10 cellular contexts compared by ENCODE assay signal in genomic region chr2:17104454-17104853, GRCh38.
DNase-seq lines count a peak whose midpoint lies in the region; ATAC-seq, FAIRE-seq and TF ChIP-seq lines count a peak whose summit lies in the region.
"Had no signal": no experiment of that assay in that cellular context is flagged by ENCODE, and none has a peak within 500 bp of the region (broad histone marks: within the 10 kb centered on the region; RNA-seq: fewer than 3 reads in every experiment).

No MANE protein-coding gene starts in this region.

- ATAC-seq in GM18868 (IDR thresholded peaks at IDR 0.05; ENCODE audit: unreplicated experiment) = peak; percentile 74
- peak; percentile 78 for ATAC-seq in HG02610 (IDR thresholded peaks at IDR 0.05; ENCODE audit: unreplicated experiment)

- no peak for FAIRE-seq in D721Med (lab: Jason Lieb, UNC)

- DNase-seq in M059J (ENCODE audit: low read depth) (peak; percentile 11), kidney tubule cell (ENCODE audit: low spot score) (peak; percentile 90), NCI-H187 (lab: John Stamatoyannopoulos, UW) (no peak), NCI-H524 treated with DMSO at 0.1 percent for 48 hours (lab: John Stamatoyannopoulos, UW) (no peak), cerebellar cortex (ENCODE audit: low spot score) (no peak), D721Med (ENCODE audit: insufficient read length, low spot score) (no peak)
- DNase-seq: activated T-cell treated with anti-CD3 and anti-CD28 coated beads, Interleukin-2, amount 50 U/mL, for 24 hours; KG1 had no signal

- no peak for TF ChIP-seq CTCF in D721Med (IDR thresholded peaks at IDR 0.05; ENCODE audit: insufficient read depth, missing control alignments)

Comparison
In these comparisons a context has a peak if more than half of its experiments do, and no peak if none do; other contexts are left out.
1. DNase-seq: peak in M059J (single experiment) and kidney tubule cell (single experiment); none in NCI-H187 (0 of 2), NCI-H524 treated with DMSO at 0.1 percent for 48 hours (single experiment), cerebellar cortex (single experiment) and D721Med (single experiment).